Comparison of ENCODE assay signal across 19 cellular contexts in genomic region chr12:57515468-57515933, GRCh38. TPM values are rescaled to one million over a fixed set of nuclear protein-coding genes. Genes with fewer than 3 reads are reported as not detected.
A peak's percentile ranks its signal among the peaks of the same experiment; 100 is the strongest.
DNase-seq lines count a peak whose midpoint lies in the region; ATAC-seq and TF ChIP-seq lines count a peak whose summit lies in the region.
"Had no signal": no experiment of that assay in that cellular context is flagged by ENCODE, and none has a peak within 500 bp of the region (broad histone marks: within the 10 kb centered on the region; RNA-seq: fewer than 3 reads in every experiment).

No MANE protein-coding gene starts in this region.

- in situ Hi-C loops in gastrocnemius medialis (cut with MboI; ENCODE audit: low sequenced_read_pairs in 4 of 4): loop anchor here in 1 of 4 donors (25.0 kb wide), 1 partner anchor 878 kb away; the partner anchor contains the start of genes ATP5F1B and BAZ2A

- no peak overlapping the region for H3K4me3 ChIP-seq in endodermal cell (ENCODE audit: low read length)
- no peak overlapping the region for H3K4me3 ChIP-seq in gastrocnemius medialis
- H3K4me3 ChIP-seq: mucosa of descending colon, ovary had no signal

- no peaks in the 10 kb centered on the region for H3K27me3 Mint-ChIP-seq in activated naive CD4-positive, alpha-beta T cell treated with anti-CD3 and anti-CD28 coated beads, Interleukin-2, amount 50 U/mL, for 24 hours
- H3K27me3 Mint-ChIP-seq in endodermal cell (ENCODE audit: insufficient read depth): no peaks in the 10 kb centered on the region

- no peak for TF ChIP-seq POLR2A in gastrocnemius medialis (IDR thresholded peaks at IDR 0.05)

- 91 to 92% methylated on average over 3 of the region's 3 CpGs for WGBS in endodermal cell (ENCODE audit: insufficient coverage in 1 of 2, insufficient read length in 1 of 2), 2 experiments

- no peak for TF ChIP-seq CTCF in endodermal cell (conservative IDR thresholded peaks at IDR 0.05)
- no peak for TF ChIP-seq CTCF in gastrocnemius medialis (IDR thresholded peaks at IDR 0.05 in 4 of 5, conservative IDR thresholded peaks at IDR 0.05 in 1 of 5)

- no peak overlapping the region for H3K9ac ChIP-seq in endodermal cell (ENCODE audit: extremely low read depth, low read length, poor library complexity, severe bottlenecking)

- H3K4me3 Mint-ChIP-seq in activated naive CD4-positive, alpha-beta T cell treated with anti-CD3 and anti-CD28 coated beads, Interleukin-2, amount 50 U/mL, for 24 hours: no peak overlapping the region
- H3K4me3 Mint-ChIP-seq in endodermal cell: no peak overlapping the region

- peak overlapping the region; percentile 62 for H3K27ac Mint-ChIP-seq in activated naive CD4-positive, alpha-beta T cell treated with anti-CD3 and anti-CD28 coated beads, Interleukin-2, amount 50 U/mL, for 24 hours
- H3K27ac Mint-ChIP-seq in endodermal cell: peak overlapping the region; percentile 58

- peaks cover 27% of the 10 kb centered on the region for H3K36me3 Mint-ChIP-seq in activated naive CD4-positive, alpha-beta T cell treated with anti-CD3 and anti-CD28 coated beads, Interleukin-2, amount 50 U/mL, for 24 hours
- H3K36me3 Mint-ChIP-seq in endodermal cell (ENCODE audit: low read depth): peaks cover 78% of the 10 kb centered on the region

- no peak overlapping the region for H3K27ac ChIP-seq in endodermal cell (ENCODE audit: low read depth, low read length)
- H3K27ac ChIP-seq in gastrocnemius medialis: peak overlapping the region; percentile 18 to 98 (median 95)
- H3K27ac ChIP-seq: brain microvascular endothelial cell, ovary had no signal

- H3K4me1 ChIP-seq in endodermal cell (ENCODE audit: control insufficient read depth, insufficient read depth, low read length): peaks cover 10% of the 10 kb centered on the region
- H3K4me1 ChIP-seq in gastrocnemius medialis: peaks cover 23 to 29% of the 10 kb centered on the region in 2 donors

- H3K36me3 ChIP-seq in endodermal cell (ENCODE audit: control insufficient read depth, insufficient read depth, low read length): peaks cover 85% of the 10 kb centered on the region
- H3K36me3 ChIP-seq in gastrocnemius medialis: peaks cover 6 to 69% of the 10 kb centered on the region in 2 donors
- H3K36me3 ChIP-seq: ovary had no signal

- no peak for DNase-seq in activated naive CD4-positive, alpha-beta T cell (lab: John Stamatoyannopoulos, UW)
- peak; percentile 59 for DNase-seq in OCI-M1 (lab: John Stamatoyannopoulos, UW)
- DNase-seq in endodermal cell: no peak
- no peak for DNase-seq in gastrocnemius medialis
- no peak for DNase-seq in cortex of kidney (lab: John Stamatoyannopoulos, UW)
- DNase-seq in nucleus accumbens (lab: John Stamatoyannopoulos, UW): no peak
- DNase-seq: activated CD4-positive, alpha-beta T cell treated with anti-CD3 and anti-CD28 coated beads for 1 hour; brain microvascular endothelial cell; Kasumi-1; mucosa of descending colon; NCI-H1092 treated with DMSO at 0.1 percent for 48 hours; NCI-H526; ovary; stimulated activated CD4-positive, alpha-beta T cell treated with anti-CD3 and anti-CD28 coated beads, Interleukin-2, amount 100 ng/mL, for 24 hours; T1000 had no signal

- ATAC-seq in gastrocnemius medialis (no peak), GM21619 (IDR thresholded peaks at IDR 0.05; ENCODE audit: unreplicated experiment) (no peak)
- ATAC-seq: activated naive CD4-positive, alpha-beta T cell treated with anti-CD3 and anti-CD28 coated beads, Interleukin-2, amount 50 U/mL, for 72 hours; left lobe of liver; mucosa of descending colon had no signal

- H3K27me3 ChIP-seq in endodermal cell (ENCODE audit: control insufficient read depth, insufficient read depth, low read length, poor library complexity, severe bottlenecking): no peaks in the 10 kb centered on the region
- H3K27me3 ChIP-seq in gastrocnemius medialis: no peaks in the 10 kb centered on the region
- H3K27me3 ChIP-seq: brain microvascular endothelial cell, ovary had no signal

- H3K4me1 Mint-ChIP-seq in activated naive CD4-positive, alpha-beta T cell treated with anti-CD3 and anti-CD28 coated beads, Interleukin-2, amount 50 U/mL, for 24 hours: peaks cover 37% of the 10 kb centered on the region
- peaks cover 37% of the 10 kb centered on the region for H3K4me1 Mint-ChIP-seq in endodermal cell

- intact Hi-C loops in gastrocnemius medialis (cut with DNase I; ENCODE audit: low total_unique reads): no loop called here

- no peaks in the 10 kb centered on the region for H3K9me3 Mint-ChIP-seq in activated naive CD4-positive, alpha-beta T cell treated with anti-CD3 and anti-CD28 coated beads, Interleukin-2, amount 50 U/mL, for 24 hours
- no peaks in the 10 kb centered on the region for H3K9me3 Mint-ChIP-seq in endodermal cell
- H3K9me3 Mint-ChIP-seq: activated naive CD4-positive, alpha-beta T cell treated with anti-CD3 and anti-CD28 coated beads, Interleukin-2, amount 50 U/mL, for 72 hours had no signal

- H3K9me3 ChIP-seq in endodermal cell (ENCODE audit: control insufficient read depth, low read length) (no peaks in the 10 kb centered on the region), gastrocnemius medialis (no peaks in the 10 kb centered on the region)
- H3K9me3 ChIP-seq: mucosa of descending colon, ovary had no signal

RNA-seq across cellular contexts. Expression of gene DDIT3, which starts 4.8 kb away (rescaled TPM):
- total RNA-seq in endodermal cell (10 to 100 TPM in 1 of 2 donors, 1 to 10 TPM in 1; 9.9 to 12.4 TPM), gastrocnemius medialis (10 to 100 TPM; 11.8 to 46.4 (median 17.1) TPM)
- polyA plus RNA-seq in endodermal cell (2013, experiment 1 of 2): 19.7 TPM
- 12.3 TPM for polyA plus RNA-seq in endodermal cell (2013, experiment 2 of 2)

RNA-seq across cellular contexts. Expression of gene MBD6, which starts 7.1 kb away (rescaled TPM):
- total RNA-seq in endodermal cell (10 to 100 TPM; 49.2 to 88.2 TPM), gastrocnemius medialis (10 to 100 TPM in 3 of 4 donors, 1 to 10 TPM in 1; 5.5 to 20.3 (median 12.9) TPM)
- polyA plus RNA-seq in endodermal cell (2013, experiment 1 of 2): 42.9 TPM
- polyA plus RNA-seq in endodermal cell (2013, experiment 2 of 2): 32.4 TPM

RNA-seq across cellular contexts. Expression of gene MARS1, which starts 27.6 kb away (rescaled TPM):
- total RNA-seq in endodermal cell: 100 to 1,000 TPM; 254 to 263 TPM
- 194 TPM for polyA plus RNA-seq in endodermal cell (2013, experiment 1 of 2)
- polyA plus RNA-seq in endodermal cell (2013, experiment 2 of 2): 152 TPM
- 10 to 100 TPM; 37.7 to 81.1 (median 42.0) TPM for total RNA-seq in gastrocnemius medialis

RNA-seq across cellular contexts. Expression of gene DCTN2, which starts 31.5 kb away (rescaled TPM):
- total RNA-seq in endodermal cell (100 to 1,000 TPM; 110 to 114 TPM), gastrocnemius medialis (100 to 1,000 TPM; 147 to 265 (median 177) TPM)
- 164 TPM for polyA plus RNA-seq in endodermal cell (2013, experiment 1 of 2)
- 157 TPM for polyA plus RNA-seq in endodermal cell (2013, experiment 2 of 2)

RNA-seq across cellular contexts. Expression of gene KIF5A, which starts 34.3 kb away (rescaled TPM):
- total RNA-seq in endodermal cell (1 to 10 TPM; 2.3 to 4.5 TPM), gastrocnemius medialis (under 1 TPM in 2 of 4 donors, not detected in 2; 0.09 to 0.36 TPM)
- polyA plus RNA-seq in endodermal cell (2013, experiment 1 of 2): 17.2 TPM
- 14.5 TPM for polyA plus RNA-seq in endodermal cell (2013, experiment 2 of 2)
